Comparison of ENCODE assay signal across 25 cellular contexts in the genomic region with DNA sequence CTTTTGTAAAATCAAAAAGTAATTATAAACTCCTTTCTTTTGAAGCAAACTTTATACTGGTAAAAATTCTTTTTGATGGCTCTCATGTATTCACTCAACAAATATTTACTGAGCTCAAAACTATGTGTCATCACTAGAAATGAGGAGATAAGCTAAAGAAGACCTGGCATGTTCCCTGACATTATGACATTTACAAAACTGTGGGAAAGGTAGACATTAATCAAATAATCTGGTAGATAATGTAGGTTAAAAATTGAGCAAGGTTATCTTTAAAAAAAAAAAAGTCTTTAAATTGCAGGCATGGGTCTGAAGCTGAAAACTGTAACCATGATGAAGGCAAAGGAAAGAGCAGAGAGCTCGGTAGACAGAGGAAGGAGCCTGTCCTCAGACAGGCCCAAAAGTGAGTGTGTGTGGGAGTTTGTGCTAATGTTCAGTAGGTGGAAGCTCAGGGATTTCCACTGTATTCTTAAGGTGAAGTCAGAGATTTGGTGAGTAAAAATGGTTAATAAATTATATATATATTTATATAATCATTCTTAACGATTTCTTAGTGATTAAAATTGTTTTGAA.
"Had no signal": no experiment of that assay in that cellular context is flagged by ENCODE, and none has a peak within 500 bp of the region (broad histone marks: within the 10 kb centered on the region; RNA-seq: fewer than 3 reads in every experiment).

No MANE protein-coding gene starts in this region.

- FAIRE-seq: astrocyte, TTC549 had no signal

- H3K4me3 ChIP-seq: cardiac muscle cell, SK-N-MC had no signal

- H3K27me3 ChIP-seq: cardiac muscle cell had no signal

- ATAC-seq: activated CD4-positive, alpha-beta T cell treated with anti-CD3 and anti-CD28 coated beads for 36 hours; activated CD8-positive, alpha-beta T cell treated with anti-CD3 and anti-CD28 coated beads for 36 hours; Panc1; Right ventricle myocardium inferior; T-cell had no signal

- H3K36me3 ChIP-seq: cardiac muscle cell had no signal

- H3K27ac ChIP-seq: cardiac muscle cell, SK-N-MC had no signal

- DNase-seq: activated CD4-positive, alpha-beta T cell treated with anti-CD3 and anti-CD28 coated beads for 36 hours; activated CD8-positive, alpha-beta memory T cell treated with anti-CD3 and anti-CD28 coated beads, Interleukin-2, amount 50 U/mL, for 4 hours; activated CD8-positive, alpha-beta T cell treated with anti-CD3 and anti-CD28 coated beads for 36 hours; activated naive CD4-positive, alpha-beta T cell treated with anti-CD3 and anti-CD28 coated beads, Interleukin-2, amount 50 U/mL, for 16 hours; activated naive CD8-positive, alpha-beta T cell treated with anti-CD3 and anti-CD28 coated beads, Interleukin-2, amount 10 ng/mL, durations not matched to agents 7 days and 5 days; activated T-cell treated with anti-CD3 and anti-CD28 coated beads, Interleukin-2, amount 50 U/mL, for 1 hour; amniotic stem cell; NCI-H1048; NCI-H1417; NCI-H1930; NCI-H2171 treated with DMSO at 0.1 percent for 48 hours; NCI-H345; NCI-H510A; NCI-H526 treated with DMSO at 0.1 percent for 48 hours; NCI-H82; RPMI8226; T-cell; T-helper 2 cell; T1000 had no signal
